10 cellular contexts compared by ENCODE assay signal in genomic region chr6:56849876-56850275, GRCh38.
DNase-seq lines count a peak whose midpoint lies in the region; ATAC-seq and TF ChIP-seq lines count a peak whose summit lies in the region.
"Had no signal": no experiment of that assay in that cellular context is flagged by ENCODE, and none has a peak within 500 bp of the region (broad histone marks: within the 10 kb centered on the region; RNA-seq: fewer than 3 reads in every experiment).

No MANE protein-coding gene starts in this region.

- H3K27me3 ChIP-seq in HUES64 (ENCODE audit: insufficient read depth, low read length) (no peaks in the 10 kb centered on the region), left lung (peaks cover 0 to 12% of the 10 kb centered on the region in 2 donors)

- 12% methylated on average over 3 of the region's 3 CpGs for WGBS in HUES64

- H3K4me1 ChIP-seq in HUES64 (ENCODE audit: insufficient read depth, low read length) = peaks cover 67% of the 10 kb centered on the region
- peaks cover 0 to 13% of the 10 kb centered on the region in 2 donors for H3K4me1 ChIP-seq in left lung

- no peaks in the 10 kb centered on the region for H3K36me3 Mint-ChIP-seq in nephron progenitor cell (ENCODE audit: low read depth)

- DNase-seq in AG20443 (ENCODE audit: low spot score) (peak; percentile 31), nephron progenitor cell (no peak), left lung (no peak), SIG-M5 treated with dmso at 0.1 percent for 504 hours (lab: John Stamatoyannopoulos, UW; ENCODE audit: unreplicated experiment) (no peak), NCI-H1092 treated with DMSO at 0.1 percent for 48 hours (lab: John Stamatoyannopoulos, UW) (no peak)
- DNase-seq: DND-41 had no signal

- no peak for ATAC-seq in left lung
- no peak for ATAC-seq in activated CD4-positive, CD25-positive, alpha-beta regulatory T cell treated with anti-CD3 and anti-CD28 coated beads, Interleukin-2, amount 50 U/mL, for 24 hours

- H3K27me3 Mint-ChIP-seq in nephron progenitor cell (ENCODE audit: low read depth, poor library complexity) = peaks cover 6% of the 10 kb centered on the region

- H3K4me1 Mint-ChIP-seq in nephron progenitor cell = peaks cover 48% of the 10 kb centered on the region

- H3K9me3 Mint-ChIP-seq in nephron progenitor cell = no peaks in the 10 kb centered on the region

- peak overlapping the region; percentile 96 for H3K4me3 Mint-ChIP-seq in nephron progenitor cell

- no peaks in the 10 kb centered on the region for H3K9me3 ChIP-seq in HUES64 (ENCODE audit: insufficient read depth, low read depth, low read length)
- H3K9me3 ChIP-seq in left lung = no peaks in the 10 kb centered on the region

- H3K9ac ChIP-seq in HUES64 (ENCODE audit: low read depth, low read length) = no peak overlapping the region

- H3K36me3 ChIP-seq in HUES64 (ENCODE audit: insufficient read depth, low read length) (no peaks in the 10 kb centered on the region), left lung (no peaks in the 10 kb centered on the region)

- TF ChIP-seq CTCF in nephron progenitor cell (IDR thresholded peaks at IDR 0.05) = no peak
- TF ChIP-seq CTCF in left lung (IDR thresholded peaks at IDR 0.05) = no peak

- intact Hi-C loops in left lung (cut with DNase I) = loop anchor here in 1 of 2 donors (10.0 kb wide), 1 partner anchor 145 kb away; no protein-coding TSS in a partner anchor

- H3K4me3 ChIP-seq in HUES64 (ENCODE audit: low read length) (peak overlapping the region; percentile 72), left lung (no peak overlapping the region)

- no peak overlapping the region for H3K27ac Mint-ChIP-seq in nephron progenitor cell
- H3K27ac Mint-ChIP-seq: IgD-negative memory B cell had no signal

- H3K27ac ChIP-seq in HUES64 (ENCODE audit: low read depth, low read length) (peak overlapping the region; percentile 29; the same call in 1 of the 2 replicates), cingulate gyrus (ENCODE audit: low read depth, low read length) (peak overlapping the region; percentile 79), left lung (no peak overlapping the region)

Comparison
In these comparisons a context has a peak if more than half of its experiments do, and no peak if none do; other contexts are left out.
1. H3K27ac ChIP-seq: peak in HUES64 (single experiment) and cingulate gyrus (single experiment); none in left lung (0 of 2).